ENCODE assay signal across 1 cellular context in the genomic region with DNA sequence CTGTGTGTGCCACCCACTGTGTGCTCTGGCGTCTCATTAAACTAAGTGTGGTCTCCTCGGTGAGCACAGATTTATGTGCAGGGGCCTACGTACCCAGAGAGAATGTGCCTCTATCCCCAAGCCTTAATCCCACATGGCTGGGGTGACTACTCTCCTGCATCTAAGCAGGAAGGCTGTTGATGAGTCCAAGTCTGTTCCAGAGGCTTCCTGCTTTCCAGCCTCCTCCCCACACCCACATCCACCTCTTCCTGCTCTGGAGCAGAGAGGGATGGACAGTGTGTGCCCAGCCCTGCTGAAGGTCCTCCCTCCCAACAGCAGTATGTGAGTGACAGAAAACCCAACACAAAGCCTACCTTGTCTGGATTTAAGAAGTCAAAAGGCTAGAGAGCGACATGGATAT.
TF ChIP-seq lines count a peak whose summit lies in the region.

No MANE protein-coding gene starts in this region.

TF ChIP-seq in endothelial cell of umbilical vein, 7 proteins besides CTCF, POLR2A, EP300 and RAD21 (continued from another document):
- TF ChIP-seq, protein P1, sequence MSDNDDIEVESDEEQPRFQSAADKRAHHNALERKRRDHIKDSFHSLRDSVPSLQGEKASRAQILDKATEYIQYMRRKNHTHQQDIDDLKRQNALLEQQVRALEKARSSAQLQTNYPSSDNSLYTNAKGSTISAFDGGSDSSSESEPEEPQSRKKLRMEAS (IDR thresholded peaks at IDR 0.05; ENCODE audit: insufficient read depth, insufficient read length): no peak
- TF ChIP-seq EZH2 (IDR thresholded peaks at IDR 0.05; ENCODE audit: borderline replicate concordance, low read depth, low read length, severe bottlenecking) (no peak), GATA2 (IDR thresholded peaks at IDR 0.05; ENCODE audit: insufficient read depth, insufficient read length, low read depth, low read length) (no peak), POLR2AphosphoS5 (IDR thresholded peaks at IDR 0.05; ENCODE audit: insufficient read depth, low read depth, low read length) (no peak), FOS (IDR thresholded peaks at IDR 0.05; ENCODE audit: borderline replicate concordance, insufficient read depth, low read length) (no peak), JUN (IDR thresholded peaks at IDR 0.05; ENCODE audit: borderline replicate concordance, insufficient read depth, insufficient read length, low read depth) (no peak)
